Comparison of ENCODE assay signal across 11 cellular contexts in the genomic region with DNA sequence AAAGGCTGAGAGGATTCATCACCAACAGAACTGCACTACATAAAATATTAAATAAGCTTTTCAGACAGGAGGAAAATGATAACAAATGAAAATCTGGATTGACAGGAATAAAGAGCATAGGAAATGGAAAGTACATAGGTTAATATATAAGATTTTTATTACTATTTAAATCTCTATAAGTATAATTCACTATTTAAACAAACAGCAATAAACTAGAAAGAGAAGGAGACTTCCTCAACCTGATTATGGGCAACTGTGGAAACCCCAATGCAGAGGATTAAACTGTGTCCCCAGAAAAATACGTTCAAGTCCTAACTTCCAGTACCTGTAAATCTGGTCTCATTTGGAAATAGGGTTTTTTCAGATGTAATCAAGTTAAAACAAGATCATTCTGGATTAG.
"Had no signal": no experiment of that assay in that cellular context is flagged by ENCODE, and none has a peak within 500 bp of the region (broad histone marks: within the 10 kb centered on the region; RNA-seq: fewer than 3 reads in every experiment).

No MANE protein-coding gene starts in this region.

- FAIRE-seq: H1, H54 had no signal

- H3K36me3 ChIP-seq: HAP-1 had no signal

- H3K9me3 ChIP-seq: HAP-1 had no signal

- H3K4me1 ChIP-seq: HAP-1 had no signal

- H3K4me3 ChIP-seq: GM23248, GM23338, HAP-1 had no signal

- DNase-seq: GM23248, GOT3, H7, H9, HCEC 1CT, HFFc6 had no signal

- ATAC-seq: GM23338, HCT116 had no signal

- H3K27ac ChIP-seq: GM23248 had no signal
